Comparison of ENCODE assay signal across 33 cellular contexts in genomic region chr12:12094481-12094880, GRCh38. TPM values are rescaled to one million over a fixed set of nuclear protein-coding genes. Genes with fewer than 3 reads are reported as not detected.
"Had no signal": no experiment of that assay in that cellular context is flagged by ENCODE, and none has a peak within 500 bp of the region (broad histone marks: within the 10 kb centered on the region; RNA-seq: fewer than 3 reads in every experiment).

No MANE protein-coding gene starts in this region.

- H3K4me3 ChIP-seq: coronary artery, esophagus squamous epithelium, heart right ventricle, left lung, psoas muscle, skin epidermis, suprapubic skin, transverse colon had no signal

- H3K4me3 Mint-ChIP-seq: naive thymus-derived CD4-positive, alpha-beta T cell; nephron; stimulated activated naive CD8-positive, alpha-beta T cell treated with anti-CD3 and anti-CD28 coated beads, Interleukin-15, amount 100 ng/mL, for 72 hours had no signal

- ATAC-seq: left cardiac atrium; left lung; naive thymus-derived CD4-positive, alpha-beta T cell; psoas muscle; right cardiac atrium; stimulated activated naive CD8-positive, alpha-beta T cell treated with anti-CD3 and anti-CD28 coated beads, Interleukin-15, amount 100 ng/mL, for 72 hours had no signal

- H3K27me3 ChIP-seq: heart right ventricle, left lung, suprapubic skin, transverse colon had no signal

- H3K27ac Mint-ChIP-seq: naive thymus-derived CD4-positive, alpha-beta T cell; nephron had no signal

- H3K9me3 ChIP-seq: esophagus squamous epithelium, heart right ventricle, left lung, psoas muscle, suprapubic skin, transverse colon had no signal

- H3K27ac ChIP-seq: coronary artery, esophagus squamous epithelium, heart right ventricle, psoas muscle, skin epidermis, suprapubic skin, transverse colon had no signal

- DNase-seq: effector memory CD4-positive, alpha-beta T cell; erythroblast; esophagus squamous epithelium; foreskin melanocyte; glutamatergic neuron; heart right ventricle; hippocampal formation; left cardiac atrium; left lung; mesendoderm; midbrain; naive thymus-derived CD4-positive, alpha-beta T cell; nucleus accumbens; posterior cingulate gyrus; psoas muscle; right cardiac atrium; stimulated activated CD4-positive, alpha-beta T cell treated with anti-CD3 and anti-CD28 coated beads, Interleukin-15, amount 100 ng/mL, for 24 hours; stimulated activated CD4-positive, alpha-beta T cell treated with anti-CD3 and anti-CD28 coated beads, Interleukin-4, amount 100 ng/mL, for 1 hour; stimulated activated CD8-positive, alpha-beta memory T cell treated with anti-CD3 and anti-CD28 coated beads, Interleukin-4, amount 100 ng/mL, for 48 hours; stimulated activated naive CD4-positive, alpha-beta T cell; stimulated activated naive CD8-positive, alpha-beta T cell treated with anti-CD3 and anti-CD28 coated beads, Interleukin-15, amount 100 ng/mL, for 72 hours; transverse colon had no signal

- H3K4me1 Mint-ChIP-seq: stimulated activated naive CD8-positive, alpha-beta T cell treated with anti-CD3 and anti-CD28 coated beads, Interleukin-15, amount 100 ng/mL, for 72 hours had no signal

- H3K9me3 Mint-ChIP-seq: nephron; stimulated activated naive CD8-positive, alpha-beta T cell treated with anti-CD3 and anti-CD28 coated beads, Interleukin-15, amount 100 ng/mL, for 72 hours had no signal

- H3K4me1 ChIP-seq: psoas muscle, transverse colon had no signal

- H3K36me3 ChIP-seq: esophagus squamous epithelium, heart right ventricle, left lung, suprapubic skin had no signal

RNA-seq across cellular contexts. Expression of gene BCL2L14, which starts 23.7 kb away (rescaled TPM):
- total RNA-seq: chondrocyte, dermis blood vessel endothelial cell, endothelial cell of umbilical vein, kidney epithelial cell, left cardiac atrium, lower leg skin, lung microvascular endothelial cell, osteocyte, psoas muscle, right cardiac atrium, suprapubic skin had no signal
